Comparison of ENCODE assay signal across 8 cellular contexts in the genomic region with DNA sequence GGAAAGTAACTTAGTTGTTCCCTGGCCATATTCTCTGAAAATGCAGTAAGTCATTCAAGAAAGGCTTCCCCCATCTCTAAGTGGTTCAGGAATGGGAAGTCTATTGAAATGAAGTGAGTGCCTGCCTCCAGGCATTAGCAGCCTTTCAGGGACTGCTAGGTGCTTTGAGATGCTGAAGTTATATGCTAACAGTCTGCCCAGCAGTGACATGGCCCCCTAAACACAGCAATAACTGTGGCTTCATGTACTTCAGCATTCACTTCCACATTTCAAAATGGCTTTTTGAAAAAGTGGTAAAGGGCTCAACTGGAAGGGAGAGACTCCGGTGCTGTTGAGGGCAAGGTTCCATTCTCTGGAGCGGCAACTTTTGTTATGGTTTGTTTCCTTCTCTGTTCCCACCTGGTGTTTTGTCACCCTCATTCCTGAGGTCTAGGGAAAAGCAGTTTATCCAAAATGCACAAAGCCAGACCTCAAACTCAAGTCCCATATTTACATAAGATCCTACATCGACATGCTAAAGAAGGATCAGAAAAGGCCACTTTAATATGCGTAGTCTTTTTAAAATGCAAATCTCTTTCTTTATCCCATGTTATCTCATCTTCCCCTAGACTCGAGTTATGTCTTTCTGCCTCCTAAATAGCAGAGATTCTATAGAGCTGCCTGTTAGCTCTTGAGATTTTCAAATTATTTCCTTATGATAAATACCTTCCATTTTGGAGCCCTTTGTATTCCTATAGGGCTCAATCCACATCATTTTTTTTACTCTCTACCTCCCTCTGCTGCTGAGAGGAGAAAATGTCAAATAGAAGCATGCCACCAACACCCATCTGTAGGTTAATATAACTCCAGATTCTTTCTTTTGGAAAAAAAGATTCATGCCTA. TPM values are rescaled to one million over a fixed set of nuclear protein-coding genes. Genes with fewer than 3 reads are reported as not detected.
DNase-seq lines count a peak whose midpoint lies in the region; ATAC-seq and TF ChIP-seq lines count a peak whose summit lies in the region.

No MANE protein-coding gene starts in this region.

- H3K79me1 ChIP-seq in neuronal stem cell (ENCODE audit: low read depth, low read length): no peaks in the 10 kb centered on the region

- no peak overlapping the region for H3K4me2 ChIP-seq in neuronal stem cell (ENCODE audit: insufficient read depth, low read length, poor library complexity, severe bottlenecking)

- no peak overlapping the region for H3K4ac ChIP-seq in neuronal stem cell (ENCODE audit: low read length)

- no peak overlapping the region for H3K18ac ChIP-seq in neuronal stem cell (ENCODE audit: low read length)

- ATAC-seq in GM19035 (IDR thresholded peaks at IDR 0.05; ENCODE audit: unreplicated experiment): no peak

- peak overlapping the region; percentile 67 for H3K27ac Mint-ChIP-seq in T-helper 2 cell treated with Interferon-gamma antibody and Interleukin-4, amounts not matched to agents 5 μg/mL and 100 μg/mL, for 36 hours

- H2BK120ac ChIP-seq in neuronal stem cell (ENCODE audit: low read depth, low read length): no peak overlapping the region

- H3K4me1 Mint-ChIP-seq in T-helper 2 cell treated with Interferon-gamma antibody and Interleukin-4, amounts not matched to agents 5 μg/mL and 100 μg/mL, for 36 hours (ENCODE audit: low read depth): peaks cover 67% of the 10 kb centered on the region

- no peaks in the 10 kb centered on the region for H3K27me3 Mint-ChIP-seq in T-helper 2 cell treated with Interferon-gamma antibody and Interleukin-4, amounts not matched to agents 5 μg/mL and 100 μg/mL, for 36 hours (ENCODE audit: low read depth)

- H3K9me3 Mint-ChIP-seq in T-helper 2 cell treated with Interferon-gamma antibody and Interleukin-4, amounts not matched to agents 5 μg/mL and 100 μg/mL, for 36 hours: no peaks in the 10 kb centered on the region

- H3K4me3 ChIP-seq in AG09309 (ENCODE audit: control insufficient read depth, low read depth, low read length) (no peak overlapping the region), neuronal stem cell (ENCODE audit: low read length in 2 of 2) (no peak overlapping the region)

- H2AFZ ChIP-seq in neuronal stem cell (ENCODE audit: low read length): no peak overlapping the region

- no peak overlapping the region for H3K4me3 Mint-ChIP-seq in T-helper 2 cell treated with Interferon-gamma antibody and Interleukin-4, amounts not matched to agents 5 μg/mL and 100 μg/mL, for 36 hours

- H3K27me3 ChIP-seq in neuronal stem cell (ENCODE audit: control insufficient read depth in 3 of 3, insufficient read depth in 3 of 3, low read depth in 1 of 3, low read length in 3 of 3): no peaks in the 10 kb centered on the region

- H4K8ac ChIP-seq in neuronal stem cell (ENCODE audit: low read depth, low read length): no peak overlapping the region

- no peaks in the 10 kb centered on the region for H3K36me3 ChIP-seq in neuronal stem cell (replicated peaks in 1 of 2; ENCODE audit: control insufficient read depth in 2 of 2, insufficient read depth in 2 of 2, low read length in 2 of 2)

- H3K14ac ChIP-seq in neuronal stem cell (ENCODE audit: low read length): no peak overlapping the region

- H3K27ac ChIP-seq in neuronal stem cell (replicated peaks; ENCODE audit: low read length): no peak overlapping the region

- DNase-seq in AG09309 (ENCODE audit: low read depth) (no peak), NAMALWA (ENCODE audit: low spot score) (peak; percentile 67), fibroblast of gingiva (ENCODE audit: low read depth) (peak; percentile 16), neuronal stem cell (ENCODE audit: low spot score) (peak; percentile 9)
- no peak for DNase-seq in T-helper 2 cell treated with Interferon-gamma antibody and Interleukin-4, amounts not matched to agents 5 μg/mL and 100 μg/mL, for 36 hours (ENCODE audit: low spot score)
- no peak for DNase-seq in stimulated activated naive CD4-positive, alpha-beta T cell treated with Interleukin-2 at 50 U/mL for 16 hours (lab: John Stamatoyannopoulos, UW)

- WGBS in neuronal stem cell (ENCODE audit: extremely low coverage in 2 of 2, insufficient read length in 2 of 2, insufficient replicate concordance in 1 of 2), 2 donors: no CpG with 5 or more reads among the region's 5 CpGs

- H3K4me1 ChIP-seq in neuronal stem cell (ENCODE audit: control insufficient read depth in 2 of 2, insufficient read depth in 1 of 2, low read depth in 1 of 2, low read length in 2 of 2): peaks cover 0 to 4% of the 10 kb centered on the region in 2 donors

- H3K9me3 ChIP-seq in neuronal stem cell (replicated peaks in 1 of 2; ENCODE audit: control insufficient read depth in 2 of 2, insufficient read depth in 1 of 2, low read depth in 1 of 2, low read length in 2 of 2): no peaks in the 10 kb centered on the region

- H2BK5ac ChIP-seq in neuronal stem cell (ENCODE audit: low read length): no peak overlapping the region

- H2AK5ac ChIP-seq in neuronal stem cell (ENCODE audit: low read depth, low read length): no peak overlapping the region

- H2BK15ac ChIP-seq in neuronal stem cell (ENCODE audit: low read length): no peak overlapping the region

- peak; percentile 63 for TF ChIP-seq CTCF in AG09309 (IDR thresholded peaks at IDR 0.05; ENCODE audit: control insufficient read depth, insufficient read depth, low read depth, low read length, missing control alignments)
- peak; percentile 39; the same call in 1 of the 2 replicates for TF ChIP-seq CTCF in GM12874 (IDR thresholded peaks at IDR 0.05; ENCODE audit: insufficient read depth, low read depth, low read length)

- no peak overlapping the region for H2BK12ac ChIP-seq in neuronal stem cell (ENCODE audit: low read length)

- no peak overlapping the region for H3K23ac ChIP-seq in neuronal stem cell (ENCODE audit: low read depth, low read length, poor library complexity)

- no peak overlapping the region for H4K91ac ChIP-seq in neuronal stem cell (ENCODE audit: low read depth, low read length, poor library complexity)

- peaks cover 13% of the 10 kb centered on the region for H3K36me3 Mint-ChIP-seq in T-helper 2 cell treated with Interferon-gamma antibody and Interleukin-4, amounts not matched to agents 5 μg/mL and 100 μg/mL, for 36 hours (ENCODE audit: low read depth)

- no peak overlapping the region for H3K9ac ChIP-seq in neuronal stem cell (ENCODE audit: low read depth, low read length, poor library complexity)

RNA-seq across cellular contexts. Expression of a gene that starts 34.2 kb away (rescaled TPM):
- polyA plus RNA-seq in neuronal stem cell (2013, experiment 1 of 2): 4.1 TPM
- 4.5 TPM for polyA plus RNA-seq in neuronal stem cell (2013, experiment 2 of 2)

Comparison
In these comparisons a context has a peak if more than half of its experiments do, and no peak if none do; other contexts are left out.
1. DNase-seq: peak in NAMALWA (single experiment), fibroblast of gingiva (single experiment) and neuronal stem cell (single experiment); none in AG09309 (single experiment), T-helper 2 cell treated with Interferon-gamma antibody and Interleukin-4, amounts not matched to agents 5 μg/mL and 100 μg/mL, for 36 hours (single experiment) and stimulated activated naive CD4-positive, alpha-beta T cell treated with Interleukin-2 at 50 U/mL for 16 hours (single experiment).